ENCODE assay signal across 2 cellular contexts in the genomic region with DNA sequence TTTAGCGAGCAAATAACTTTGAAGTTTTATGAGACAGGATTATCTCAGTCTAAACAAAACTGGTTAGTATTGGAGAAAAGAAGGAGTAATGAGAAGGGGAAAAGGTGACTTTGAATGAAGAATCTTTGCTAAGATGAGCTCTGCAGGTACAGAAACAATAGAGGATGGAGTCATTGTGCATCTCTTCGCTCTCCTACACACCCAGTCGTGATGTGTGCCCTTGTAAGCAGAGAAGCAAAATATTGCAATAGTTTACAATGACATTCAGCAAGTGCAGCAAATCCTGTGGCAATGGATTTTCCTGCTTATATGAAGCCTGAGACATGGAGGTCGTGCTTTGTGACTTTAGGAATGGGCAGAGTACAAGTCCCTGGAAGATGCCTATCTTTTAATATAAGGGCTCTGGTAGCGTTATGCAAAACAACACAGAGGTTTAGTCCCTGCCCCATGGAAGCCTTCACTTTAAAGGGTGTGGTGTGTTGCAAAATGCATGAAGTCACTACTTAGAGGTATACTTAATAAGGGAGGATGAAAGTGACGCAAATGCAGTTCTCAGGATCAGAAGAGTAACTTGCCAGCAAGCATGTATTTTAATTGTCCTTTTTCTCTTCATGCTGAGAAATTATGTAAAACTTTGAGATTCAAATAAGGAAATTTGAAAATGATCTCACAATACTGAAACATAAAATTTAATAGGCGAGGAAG.
TF ChIP-seq lines count a peak whose summit lies in the region.

No MANE protein-coding gene starts in this region.

TF ChIP-seq in SK-N-SH, 30 proteins besides CTCF, POLR2A, EP300 and RAD21 (continued from another document):
- TF ChIP-seq, protein P1, sequence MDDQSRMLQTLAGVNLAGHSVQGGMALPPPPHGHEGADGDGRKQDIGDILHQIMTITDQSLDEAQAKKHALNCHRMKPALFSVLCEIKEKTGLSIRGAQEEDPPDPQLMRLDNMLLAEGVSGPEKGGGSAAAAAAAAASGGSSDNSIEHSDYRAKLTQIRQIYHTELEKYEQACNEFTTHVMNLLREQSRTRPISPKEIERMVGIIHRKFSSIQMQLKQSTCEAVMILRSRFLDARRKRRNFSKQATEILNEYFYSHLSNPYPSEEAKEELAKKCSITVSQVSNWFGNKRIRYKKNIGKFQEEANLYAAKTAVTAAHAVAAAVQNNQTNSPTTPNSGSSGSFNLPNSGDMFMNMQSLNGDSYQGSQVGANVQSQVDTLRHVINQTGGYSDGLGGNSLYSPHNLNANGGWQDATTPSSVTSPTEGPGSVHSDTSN (IDR thresholded peaks at IDR 0.05): no peak
- TF ChIP-seq EZH2phosphoT487 (IDR thresholded peaks at IDR 0.05; ENCODE audit: borderline replicate concordance, low read depth): no peak

TF ChIP-seq in SK-N-SH treated with all-trans-retinoic acid at 6 μM for 48 hours, 23 proteins besides CTCF, POLR2A, EP300 and RAD21 (continued from another document):
- TF ChIP-seq, protein P2, sequence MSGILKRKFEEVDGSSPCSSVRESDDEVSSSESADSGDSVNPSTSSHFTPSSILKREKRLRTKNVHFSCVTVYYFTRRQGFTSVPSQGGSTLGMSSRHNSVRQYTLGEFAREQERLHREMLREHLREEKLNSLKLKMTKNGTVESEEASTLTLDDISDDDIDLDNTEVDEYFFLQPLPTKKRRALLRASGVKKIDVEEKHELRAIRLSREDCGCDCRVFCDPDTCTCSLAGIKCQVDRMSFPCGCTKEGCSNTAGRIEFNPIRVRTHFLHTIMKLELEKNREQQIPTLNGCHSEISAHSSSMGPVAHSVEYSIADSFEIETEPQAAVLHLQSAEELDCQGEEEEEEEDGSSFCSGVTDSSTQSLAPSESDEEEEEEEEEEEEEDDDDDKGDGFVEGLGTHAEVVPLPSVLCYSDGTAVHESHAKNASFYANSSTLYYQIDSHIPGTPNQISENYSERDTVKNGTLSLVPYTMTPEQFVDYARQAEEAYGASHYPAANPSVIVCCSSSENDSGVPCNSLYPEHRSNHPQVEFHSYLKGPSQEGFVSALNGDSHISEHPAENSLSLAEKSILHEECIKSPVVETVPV (CRISPR knock-in tag; IDR thresholded peaks at IDR 0.05): no peak
- TF ChIP-seq TCF4 (CRISPR knock-in tag; IDR thresholded peaks at IDR 0.05; ENCODE audit: borderline replicate concordance) (no peak), PPARA (CRISPR knock-in tag; IDR thresholded peaks at IDR 0.05; ENCODE audit: borderline replicate concordance) (no peak)
- TF ChIP-seq, protein P3, sequence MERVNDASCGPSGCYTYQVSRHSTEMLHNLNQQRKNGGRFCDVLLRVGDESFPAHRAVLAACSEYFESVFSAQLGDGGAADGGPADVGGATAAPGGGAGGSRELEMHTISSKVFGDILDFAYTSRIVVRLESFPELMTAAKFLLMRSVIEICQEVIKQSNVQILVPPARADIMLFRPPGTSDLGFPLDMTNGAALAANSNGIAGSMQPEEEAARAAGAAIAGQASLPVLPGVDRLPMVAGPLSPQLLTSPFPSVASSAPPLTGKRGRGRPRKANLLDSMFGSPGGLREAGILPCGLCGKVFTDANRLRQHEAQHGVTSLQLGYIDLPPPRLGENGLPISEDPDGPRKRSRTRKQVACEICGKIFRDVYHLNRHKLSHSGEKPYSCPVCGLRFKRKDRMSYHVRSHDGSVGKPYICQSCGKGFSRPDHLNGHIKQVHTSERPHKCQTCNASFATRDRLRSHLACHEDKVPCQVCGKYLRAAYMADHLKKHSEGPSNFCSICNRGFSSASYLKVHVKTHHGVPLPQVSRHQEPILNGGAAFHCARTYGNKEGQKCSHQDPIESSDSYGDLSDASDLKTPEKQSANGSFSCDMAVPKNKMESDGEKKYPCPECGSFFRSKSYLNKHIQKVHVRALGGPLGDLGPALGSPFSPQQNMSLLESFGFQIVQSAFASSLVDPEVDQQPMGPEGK (CRISPR knock-in tag; IDR thresholded peaks at IDR 0.05; ENCODE audit: borderline replicate concordance): no peak
